Comparison of ENCODE assay signal across 1 cellular context in genomic region chr6:15487262-15487661, GRCh38.
TF ChIP-seq lines count a peak whose summit lies in the region.

No MANE protein-coding gene starts in this region.

TF ChIP-seq in H1, 55 proteins besides CTCF, POLR2A, EP300 and RAD21 (continued from another document):
- TF ChIP-seq POLR2AphosphoS5 (IDR thresholded peaks at IDR 0.05; ENCODE audit: low read depth, low read length), result 0 out of 2 replicates have a peak, but pooled peaks have one; percentile 34
- TF ChIP-seq JUN (IDR thresholded peaks at IDR 0.05; ENCODE audit: low read depth, low read length), result no peak
- TF ChIP-seq NRF1 (IDR thresholded peaks at IDR 0.05; ENCODE audit: low read depth, low read length), result no peak
